Comparison of ENCODE assay signal across 23 cellular contexts in genomic region chr4:6567218-6567617, GRCh38. TPM values are rescaled to one million over a fixed set of nuclear protein-coding genes. Genes with fewer than 3 reads are reported as not detected.
DNase-seq lines count a peak whose midpoint lies in the region; ATAC-seq, FAIRE-seq and TF ChIP-seq lines count a peak whose summit lies in the region.
"Had no signal": no experiment of that assay in that cellular context is flagged by ENCODE, and none has a peak within 500 bp of the region (broad histone marks: within the 10 kb centered on the region; RNA-seq: fewer than 3 reads in every experiment).

No MANE protein-coding gene starts in this region.

- H3K4me2 ChIP-seq in astrocyte (ENCODE audit: low read length): no peak overlapping the region
- H3K4me2 ChIP-seq in neural progenitor cell: no peak overlapping the region

- POLR2A ChIA-PET in HEK293 (lab: Yijun Ruan, JAX) (interaction anchor here (0.7 kb wide), 1 partner anchor 109 kb away, joined by 6 read pairs; no protein-coding TSS in a partner anchor), RWPE1 (lab: Yijun Ruan, JAX; ENCODE audit: low non-redundant PET) (no interaction called here)

- DNase-seq in RWPE1 (ENCODE audit: low spot score): no peak
- DNase-seq in astrocyte (ENCODE audit: low read depth): no peak
- no peak for DNase-seq in neural progenitor cell (ENCODE audit: low spot score)
- no peak for DNase-seq in C1 segment of cervical spinal cord (lab: John Stamatoyannopoulos, UW)
- DNase-seq in T-helper 2 cell: no peak
- DNase-seq: 8988T; ACHN; BE2C; Caco-2; Calu3; CD4-positive, alpha-beta T cell; CD8-positive, alpha-beta T cell; DMS79 treated with DMSO at 0.1 percent for 48 hours; GF-D8 had no signal

- H3K79me2 ChIP-seq in astrocyte (ENCODE audit: insufficient read depth, low read length) (no peaks in the 10 kb centered on the region), neural progenitor cell (ENCODE audit: low read depth) (no peaks in the 10 kb centered on the region)

- H3K4me1 ChIP-seq in HEK293 (ENCODE audit: control insufficient read depth, insufficient read depth, low read length) (no peaks in the 10 kb centered on the region), astrocyte (ENCODE audit: insufficient read depth, low read length) (peaks cover 12% of the 10 kb centered on the region), neural progenitor cell (peaks cover 5% of the 10 kb centered on the region)
- H3K4me1 ChIP-seq: BE2C, Caco-2 had no signal

- FAIRE-seq in astrocyte (lab: Jason Lieb, UNC): no peak
- FAIRE-seq: A204.1, D721Med, G401.6, GM12891, GM19239 had no signal

- no peak for TF ChIP-seq CTCF in HEK293 (tag by site-specific recombination; IDR thresholded peaks at IDR 0.05)
- TF ChIP-seq CTCF in RWPE1 (conservative IDR thresholded peaks at IDR 0.05; ENCODE audit: low read depth): no peak
- no peak for TF ChIP-seq CTCF in astrocyte (IDR thresholded peaks at IDR 0.05; ENCODE audit: insufficient read depth, low read depth, low read length)
- TF ChIP-seq CTCF in neural progenitor cell (IDR thresholded peaks at IDR 0.05): no peak

- H3K27me3 Mint-ChIP-seq in astrocyte (ENCODE audit: low read depth, unreplicated experiment) (peaks cover 43% of the 10 kb centered on the region), neural progenitor cell (ENCODE audit: insufficient read depth, low read depth) (peaks cover 50% of the 10 kb centered on the region)

- H3K4me3 ChIP-seq in HEK293 (ENCODE audit: low read depth, low read length) (no peak overlapping the region), astrocyte (ENCODE audit: insufficient read depth, low read depth, low read length) (no peak overlapping the region), neural progenitor cell (no peak overlapping the region)
- H3K4me3 ChIP-seq: BLaER1 had no signal

- peaks cover 7% of the 10 kb centered on the region for H3F3A ChIP-seq in neural progenitor cell (ENCODE audit: low read depth)

- H3K27ac ChIP-seq in HEK293 (ENCODE audit: extremely low read depth, low read depth, low read length) (no peak overlapping the region), RWPE1 (peak overlapping the region; percentile 66), astrocyte (ENCODE audit: low read depth, low read length) (no peak overlapping the region), neural progenitor cell (no peak overlapping the region)
- H3K27ac ChIP-seq: BLaER1, C4-2B had no signal

- CTCF ChIA-PET in HEK293 (lab: Yijun Ruan, JAX): no interaction called here
- CTCF ChIA-PET in RWPE1 (lab: Yijun Ruan, JAX): no interaction called here

- H4K20me1 ChIP-seq in astrocyte (ENCODE audit: insufficient read depth, low read length) (no peaks in the 10 kb centered on the region), neural progenitor cell (ENCODE audit: low read depth) (peaks cover 22% of the 10 kb centered on the region)
- H4K20me1 ChIP-seq: BLaER1 had no signal

- H3K27me3 ChIP-seq in astrocyte (ENCODE audit: insufficient read depth, low read length): peaks cover 21% of the 10 kb centered on the region
- peaks cover 68% of the 10 kb centered on the region for H3K27me3 ChIP-seq in neural progenitor cell
- H3K27me3 ChIP-seq: BLaER1 had no signal

- H3K36me3 ChIP-seq in HEK293 (ENCODE audit: control insufficient read depth in 2 of 2, insufficient read depth in 1 of 2, low read length in 2 of 2) (no peaks in the 10 kb centered on the region), astrocyte (ENCODE audit: insufficient read depth, low read length) (no peaks in the 10 kb centered on the region), neural progenitor cell (no peaks in the 10 kb centered on the region)
- H3K36me3 ChIP-seq: BE2C, BLaER1 had no signal

- H3K27ac Mint-ChIP-seq in astrocyte (ENCODE audit: unreplicated experiment) (peak overlapping the region; percentile 69), neural progenitor cell (no peak overlapping the region)
- H3K27ac Mint-ChIP-seq: CD4-positive, alpha-beta T cell; CD8-positive, alpha-beta T cell had no signal

- H3K9me3 ChIP-seq in HEK293 (ENCODE audit: control insufficient read depth, insufficient read depth, low read depth, low read length) (no peaks in the 10 kb centered on the region), astrocyte (ENCODE audit: insufficient read depth, low read depth, low read length) (peaks cover 15% of the 10 kb centered on the region), neural progenitor cell (ENCODE audit: low read depth) (no peaks in the 10 kb centered on the region)
- H3K9me3 ChIP-seq: BE2C, Caco-2 had no signal

- H3K9me3 Mint-ChIP-seq in astrocyte (ENCODE audit: unreplicated experiment): peaks cover 38% of the 10 kb centered on the region
- no peaks in the 10 kb centered on the region for H3K9me3 Mint-ChIP-seq in neural progenitor cell
- H3K9me3 Mint-ChIP-seq: CD4-positive, alpha-beta T cell; CD8-positive, alpha-beta T cell had no signal

- H2AFZ ChIP-seq in astrocyte (ENCODE audit: low read depth, low read length) (no peak overlapping the region), neural progenitor cell (replicated peaks) (no peak overlapping the region)

- H3K4me1 Mint-ChIP-seq in astrocyte (ENCODE audit: low read depth, unreplicated experiment) (peaks cover 2% of the 10 kb centered on the region), neural progenitor cell (peaks cover 6% of the 10 kb centered on the region)

- no peak for ATAC-seq in HG03565 (IDR thresholded peaks at IDR 0.05; ENCODE audit: unreplicated experiment)
- ATAC-seq: CD8-positive, alpha-beta T cell had no signal

- peaks cover 4% of the 10 kb centered on the region for H3K36me3 Mint-ChIP-seq in astrocyte (ENCODE audit: low read depth, unreplicated experiment)
- no peaks in the 10 kb centered on the region for H3K36me3 Mint-ChIP-seq in neural progenitor cell
- H3K36me3 Mint-ChIP-seq: CD8-positive, alpha-beta T cell had no signal

- no peak overlapping the region for H3K9ac ChIP-seq in astrocyte (ENCODE audit: low read length)
- H3K9ac ChIP-seq in neural progenitor cell: no peak overlapping the region

- H3K4me3 Mint-ChIP-seq in astrocyte (ENCODE audit: unreplicated experiment): no peak overlapping the region
- peak overlapping the region; percentile 42 for H3K4me3 Mint-ChIP-seq in neural progenitor cell
- H3K4me3 Mint-ChIP-seq: CD4-positive, alpha-beta T cell; CD8-positive, alpha-beta T cell had no signal

TF ChIP-seq in HEK293, 187 proteins besides CTCF, POLR2A, EP300 and RAD21:
- TF ChIP-seq ZNF623 (tag by site-specific recombination; IDR thresholded peaks at IDR 0.05) (peak; percentile 83), INSM2 (tag by site-specific recombination; IDR thresholded peaks at IDR 0.05) (no peak), OVOL3 (tag by site-specific recombination; IDR thresholded peaks at IDR 0.05) (no peak), ZNF548 (tag by site-specific recombination; IDR thresholded peaks at IDR 0.05) (no peak)

RNA-seq across cellular contexts. Expression of gene MAN2B2, which starts 7.8 kb away (rescaled TPM):
- total RNA-seq in astrocyte: 32.2 and 36.1 TPM in 2 replicates
- 2.7 and 6.3 TPM in 2 replicates for total RNA-seq in neural progenitor cell (ENCODE audit: low replicate concordance)
